In genomic region chr17:81342062-81342699, GRCh38 we compare ENCODE assay signal across 10 cellular contexts. TPM values are rescaled to one million over a fixed set of nuclear protein-coding genes. Genes with fewer than 3 reads are reported as not detected.
A peak's percentile ranks its signal among the peaks of the same experiment; 100 is the strongest.
DNase-seq lines count a peak whose midpoint lies in the region; ATAC-seq and TF ChIP-seq lines count a peak whose summit lies in the region.
"Had no signal": no experiment of that assay in that cellular context is flagged by ENCODE, and none has a peak within 500 bp of the region (broad histone marks: within the 10 kb centered on the region; RNA-seq: fewer than 3 reads in every experiment).

No MANE protein-coding gene starts in this region.

- peak overlapping the region; percentile 99 for H3K9ac ChIP-seq in neural cell (ENCODE audit: low read length)

- H3K4me1 ChIP-seq in esophagus (ENCODE audit: control insufficient read depth in 2 of 2, insufficient read depth in 2 of 2, low read length in 1 of 2) = peaks cover 7 to 15% of the 10 kb centered on the region in 2 donors

- H3K36me3 ChIP-seq in esophagus (ENCODE audit: control insufficient read depth in 2 of 2, insufficient read depth in 2 of 2, low read length in 1 of 2) = no peaks in the 10 kb centered on the region
- H3K36me3 ChIP-seq in neural cell (ENCODE audit: insufficient read depth, low read length) = no peaks in the 10 kb centered on the region

- H3K4me3 ChIP-seq in AG10803 (ENCODE audit: low read length) (peak overlapping the region; percentile 76), esophagus (ENCODE audit: low read depth in 1 of 2, low read length in 2 of 2) (peak overlapping the region; percentile 73 to 87), neural cell (ENCODE audit: low read length) (peak overlapping the region; percentile 69)

- no peak for TF ChIP-seq EP300 in neural cell (conservative IDR thresholded peaks at IDR 0.05; ENCODE audit: poor library complexity, severe bottlenecking)

- H3K9me2 ChIP-seq in neural cell (ENCODE audit: insufficient read depth, low read length) = no peaks in the 10 kb centered on the region

- H3K9me3 ChIP-seq in esophagus (ENCODE audit: control insufficient read depth in 2 of 2, insufficient read depth in 1 of 2, low read depth in 1 of 2, low read length in 1 of 2) = no peaks in the 10 kb centered on the region
- no peaks in the 10 kb centered on the region for H3K9me3 ChIP-seq in neural cell (ENCODE audit: low read length)

- WGBS in esophagus, 2 donors = 15 to 16% methylated on average over 27 of the region's 27 CpGs

- H4K20me1 ChIP-seq in neural cell (ENCODE audit: insufficient read depth) = peaks cover 16% of the 10 kb centered on the region

- H2AFZ ChIP-seq in neural cell (ENCODE audit: low read depth, low read length) = no peak overlapping the region

- DNase-seq in AG10803 (ENCODE audit: low read depth) (no peak), NCI-H526 treated with DMSO at 0.1 percent for 48 hours (lab: John Stamatoyannopoulos, UW) (peak; percentile 16), GM19240 (ENCODE audit: insufficient read length, low spot score) (no peak)
- DNase-seq in stimulated activated naive CD4-positive, alpha-beta T cell (lab: John Stamatoyannopoulos, UW) = no peak
- DNase-seq: NCI-H2171; stimulated activated CD8-positive, alpha-beta memory T cell treated with anti-CD3 and anti-CD28 coated beads, Interleukin-4, amount 100 ng/mL, for 48 hours had no signal

- TF ChIP-seq POLR2A in GM18505 (IDR thresholded peaks at IDR 0.05; ENCODE audit: borderline replicate concordance, extremely low read depth, insufficient read depth, insufficient read length) = no peak

- TF ChIP-seq CTCF in AG10803 (conservative IDR thresholded peaks at IDR 0.05; ENCODE audit: low read length) (no peak), neural cell (IDR thresholded peaks at IDR 0.05; ENCODE audit: poor library complexity, severe bottlenecking) (no peak)

- H3K27ac ChIP-seq in esophagus (ENCODE audit: low read depth in 2 of 2, low read length in 1 of 2) (peak overlapping the region; percentile 96 to 99), neural cell (ENCODE audit: low read length) (peak overlapping the region; percentile 93)

- H3K79me2 ChIP-seq in neural cell (replicated peaks; ENCODE audit: insufficient read depth, low read length) = peaks cover 91% of the 10 kb centered on the region

- H3K27me3 ChIP-seq in esophagus (ENCODE audit: control insufficient read depth in 1 of 2, insufficient read depth in 2 of 2, low read length in 2 of 2) = no peaks in the 10 kb centered on the region
- no peaks in the 10 kb centered on the region for H3K27me3 ChIP-seq in neural cell (ENCODE audit: insufficient read depth, low read depth, low read length)

- H3K4me2 ChIP-seq in neural cell (ENCODE audit: low read length) = peak overlapping the region; percentile 100

- H3F3A ChIP-seq in neural cell (ENCODE audit: insufficient read depth, low read length, poor library complexity, severe bottlenecking) = no peaks in the 10 kb centered on the region

- TF ChIP-seq RAD21 in neural cell (conservative IDR thresholded peaks at IDR 0.05) = no peak

- no peak for ATAC-seq in HG03097 (IDR thresholded peaks at IDR 0.05; ENCODE audit: low FRiP score, unreplicated experiment)
- ATAC-seq in GM18505 (IDR thresholded peaks at IDR 0.05; ENCODE audit: unreplicated experiment) = no peak

TF ChIP-seq in neural cell, 6 proteins besides CTCF, POLR2A, EP300 and RAD21:
- TF ChIP-seq SMC3 (conservative IDR thresholded peaks at IDR 0.05; ENCODE audit: poor library complexity) (no peak), MXI1 (conservative IDR thresholded peaks at IDR 0.05; ENCODE audit: poor library complexity, severe bottlenecking) (no peak), POLR2AphosphoS5 (IDR thresholded peaks at IDR 0.05) (no peak)

RNA-seq across cellular contexts. Expression of gene SLC38A10, which starts 47.1 kb away (rescaled TPM):
- polyA plus RNA-seq in esophagus (10 to 100 TPM; 22.9 to 40.5 TPM), neural cell (37.4 and 46.0 TPM in 2 replicates)
- polyA minus RNA-seq in neural cell = 39.6 and 45.8 TPM in 2 replicates

RNA-seq across cellular contexts. Expression of gene BAHCC1, which starts 53.1 kb away (rescaled TPM):
- polyA plus RNA-seq in esophagus = 1 to 10 TPM; 3.0 to 9.1 TPM
- polyA plus RNA-seq in neural cell = 12.4 and 14.2 TPM in 2 replicates
- 20.7 and 24.9 TPM in 2 replicates for polyA minus RNA-seq in neural cell
